1 cellular context compared by ENCODE assay signal in genomic region chr19:32421589-32422361, GRCh38.
TF ChIP-seq lines count a peak whose summit lies in the region.

No MANE protein-coding gene starts in this region.

TF ChIP-seq in K562, 482 proteins besides CTCF, POLR2A, EP300 and RAD21 (continued from another document):
- TF ChIP-seq, protein P1, sequence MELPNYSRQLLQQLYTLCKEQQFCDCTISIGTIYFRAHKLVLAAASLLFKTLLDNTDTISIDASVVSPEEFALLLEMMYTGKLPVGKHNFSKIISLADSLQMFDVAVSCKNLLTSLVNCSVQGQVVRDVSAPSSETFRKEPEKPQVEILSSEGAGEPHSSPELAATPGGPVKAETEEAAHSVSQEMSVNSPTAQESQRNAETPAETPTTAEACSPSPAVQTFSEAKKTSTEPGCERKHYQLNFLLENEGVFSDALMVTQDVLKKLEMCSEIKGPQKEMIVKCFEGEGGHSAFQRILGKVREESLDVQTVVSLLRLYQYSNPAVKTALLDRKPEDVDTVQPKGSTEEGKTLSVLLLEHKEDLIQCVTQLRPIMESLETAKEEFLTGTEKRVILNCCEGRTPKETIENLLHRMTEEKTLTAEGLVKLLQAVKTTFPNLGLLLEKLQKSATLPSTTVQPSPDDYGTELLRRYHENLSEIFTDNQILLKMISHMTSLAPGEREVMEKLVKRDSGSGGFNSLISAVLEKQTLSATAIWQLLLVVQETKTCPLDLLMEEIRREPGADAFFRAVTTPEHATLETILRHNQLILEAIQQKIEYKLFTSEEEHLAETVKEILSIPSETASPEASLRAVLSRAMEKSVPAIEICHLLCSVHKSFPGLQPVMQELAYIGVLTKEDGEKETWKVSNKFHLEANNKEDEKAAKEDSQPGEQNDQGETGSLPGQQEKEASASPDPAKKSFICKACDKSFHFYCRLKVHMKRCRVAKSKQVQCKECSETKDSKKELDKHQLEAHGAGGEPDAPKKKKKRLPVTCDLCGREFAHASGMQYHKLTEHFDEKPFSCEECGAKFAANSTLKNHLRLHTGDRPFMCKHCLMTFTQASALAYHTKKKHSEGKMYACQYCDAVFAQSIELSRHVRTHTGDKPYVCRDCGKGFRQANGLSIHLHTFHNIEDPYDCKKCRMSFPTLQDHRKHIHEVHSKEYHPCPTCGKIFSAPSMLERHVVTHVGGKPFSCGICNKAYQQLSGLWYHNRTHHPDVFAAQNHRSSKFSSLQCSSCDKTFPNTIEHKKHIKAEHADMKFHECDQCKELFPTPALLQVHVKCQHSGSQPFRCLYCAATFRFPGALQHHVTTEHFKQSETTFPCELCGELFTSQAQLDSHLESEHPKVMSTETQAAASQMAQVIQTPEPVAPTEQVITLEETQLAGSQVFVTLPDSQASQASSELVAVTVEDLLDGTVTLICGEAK (IDR thresholded peaks at IDR 0.05), result no peak
- TF ChIP-seq, protein P1 (CRISPR knock-in tag; IDR thresholded peaks at IDR 0.05), result no peak
- TF ChIP-seq NFRKB (IDR thresholded peaks at IDR 0.05; ENCODE audit: low read depth), result peak; percentile 74
- no peak for TF ChIP-seq HNRNPK (IDR thresholded peaks at IDR 0.05; ENCODE audit: low read depth, low read length, poor library complexity, severe bottlenecking)
- no peak for TF ChIP-seq WHSC1 (IDR thresholded peaks at IDR 0.05; ENCODE audit: low read length)
- no peak for TF ChIP-seq ZNF778 (CRISPR knock-in tag; IDR thresholded peaks at IDR 0.05)
- no peak for TF ChIP-seq CHCHD3 (CRISPR knock-in tag; IDR thresholded peaks at IDR 0.05)
- 0 out of 2 replicates have a peak, but pooled peaks have one; percentile 31 for TF ChIP-seq MBD2 (IDR thresholded peaks at IDR 0.05; ENCODE audit: borderline replicate concordance, low read depth)
- TF ChIP-seq LARP7 (IDR thresholded peaks at IDR 0.05), result no peak
- TF ChIP-seq, protein P2, sequence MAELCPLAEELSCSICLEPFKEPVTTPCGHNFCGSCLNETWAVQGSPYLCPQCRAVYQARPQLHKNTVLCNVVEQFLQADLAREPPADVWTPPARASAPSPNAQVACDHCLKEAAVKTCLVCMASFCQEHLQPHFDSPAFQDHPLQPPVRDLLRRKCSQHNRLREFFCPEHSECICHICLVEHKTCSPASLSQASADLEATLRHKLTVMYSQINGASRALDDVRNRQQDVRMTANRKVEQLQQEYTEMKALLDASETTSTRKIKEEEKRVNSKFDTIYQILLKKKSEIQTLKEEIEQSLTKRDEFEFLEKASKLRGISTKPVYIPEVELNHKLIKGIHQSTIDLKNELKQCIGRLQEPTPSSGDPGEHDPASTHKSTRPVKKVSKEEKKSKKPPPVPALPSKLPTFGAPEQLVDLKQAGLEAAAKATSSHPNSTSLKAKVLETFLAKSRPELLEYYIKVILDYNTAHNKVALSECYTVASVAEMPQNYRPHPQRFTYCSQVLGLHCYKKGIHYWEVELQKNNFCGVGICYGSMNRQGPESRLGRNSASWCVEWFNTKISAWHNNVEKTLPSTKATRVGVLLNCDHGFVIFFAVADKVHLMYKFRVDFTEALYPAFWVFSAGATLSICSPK (IDR thresholded peaks at IDR 0.05; ENCODE audit: borderline replicate concordance), result no peak
- no peak for TF ChIP-seq SAFB (IDR thresholded peaks at IDR 0.05; ENCODE audit: borderline replicate concordance, low read depth, low read length)
- TF ChIP-seq GABPB2 (CRISPR knock-in tag; conservative IDR thresholded peaks at IDR 0.05), result no peak
- no peak for TF ChIP-seq ATF4 (CRISPR knock-in tag; IDR thresholded peaks at IDR 0.05)
- TF ChIP-seq KDM2B (CRISPR knock-in tag; IDR thresholded peaks at IDR 0.05), result no peak
- no peak for TF ChIP-seq HSF4 (CRISPR knock-in tag; IDR thresholded peaks at IDR 0.05; ENCODE audit: borderline replicate concordance)
- TF ChIP-seq HCFC1 (IDR thresholded peaks at IDR 0.05; ENCODE audit: low read depth, low read length), result no peak
- TF ChIP-seq L3MBTL2 (IDR thresholded peaks at IDR 0.05), result peak; percentile 83
- no peak for TF ChIP-seq BDP1 (IDR thresholded peaks at IDR 0.05; ENCODE audit: insufficient read depth, insufficient read length)
- TF ChIP-seq SMARCC2 (IDR thresholded peaks at IDR 0.05; ENCODE audit: low read depth), result peak; percentile 61; the same call in 1 of the 2 replicates
- TF ChIP-seq HDAC8 (tag; IDR thresholded peaks at IDR 0.05), result no peak
- no peak for TF ChIP-seq HNRNPH1 (optimal IDR thresholded peaks at IDR 0.05; ENCODE audit: low read depth, low read length)
TF ChIP-seq in K562: peak in this region for 117.
